In the genomic region with DNA sequence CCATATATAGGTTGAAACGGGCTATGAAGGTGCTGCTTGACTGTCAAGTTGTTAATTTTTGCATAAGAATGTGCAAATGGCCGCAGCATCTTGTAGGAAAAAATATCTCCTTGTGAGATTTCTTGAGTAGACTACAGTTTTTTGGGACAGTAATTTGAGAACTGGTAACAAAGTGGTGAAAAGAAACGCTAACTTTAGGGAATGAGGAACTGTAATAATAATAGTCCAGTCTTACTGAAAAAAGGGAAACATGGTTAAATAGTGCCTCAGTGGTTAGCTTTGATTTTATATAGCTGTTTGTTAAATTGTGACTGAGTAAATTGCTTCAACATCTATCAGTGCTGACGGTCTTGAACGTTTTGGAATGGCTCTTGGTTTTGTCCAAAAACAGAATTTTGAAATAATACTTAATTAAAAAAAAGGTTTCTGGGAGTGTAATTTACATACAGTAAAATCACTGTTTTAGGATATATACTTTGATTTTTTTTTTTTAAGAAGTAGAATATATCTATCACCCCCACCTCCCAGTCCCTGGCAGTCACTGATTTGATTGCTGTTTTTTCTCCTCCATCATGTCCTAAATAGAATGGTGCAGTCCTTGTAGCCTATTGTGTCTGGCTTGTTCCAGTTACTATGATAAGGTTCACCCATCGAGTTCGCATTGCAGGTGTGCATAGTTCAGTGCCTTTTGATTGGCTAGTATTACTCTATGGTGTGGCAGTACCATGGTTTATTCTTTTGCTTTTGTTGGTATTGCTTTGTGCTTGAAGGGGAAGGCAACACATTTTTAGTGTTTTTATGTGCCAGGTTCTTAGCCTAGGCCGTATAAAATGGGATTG, we compare ENCODE assay signal across 8 cellular contexts. TPM values are rescaled to one million over a fixed set of nuclear protein-coding genes. Genes with fewer than 3 reads are reported as not detected.
DNase-seq lines count a peak whose midpoint lies in the region; TF ChIP-seq lines count a peak whose summit lies in the region.

No MANE protein-coding gene starts in this region.

- peaks cover 23% of the 10 kb centered on the region for H3K36me3 Mint-ChIP-seq in progenitor cell of endocrine pancreas (ENCODE audit: insufficient read depth)

- TF ChIP-seq CTCF in GM12865 (IDR thresholded peaks at IDR 0.05; ENCODE audit: insufficient read depth, low read depth, low read length, missing control alignments) (no peak), esophagus squamous epithelium (IDR thresholded peaks at IDR 0.05) (no peak), progenitor cell of endocrine pancreas (IDR thresholded peaks at IDR 0.05; ENCODE audit: unreplicated experiment) (no peak)

- H3K4me1 ChIP-seq in esophagus squamous epithelium: peaks cover 41 to 75% (median 65%) of the 10 kb centered on the region in 3 donors

- no peaks in the 10 kb centered on the region for H3K9me3 ChIP-seq in esophagus squamous epithelium

- DNase-seq in GM12865 (ENCODE audit: low read depth): no peak
- DNase-seq in RPMI8226: peak; percentile 21
- no peak for DNase-seq in esophagus squamous epithelium (lab: John Stamatoyannopoulos, UW)
- DNase-seq in progenitor cell of endocrine pancreas (ENCODE audit: low spot score, unreplicated experiment): no peak
- no peak for DNase-seq in DMS 273 treated with DMSO at 0.1 percent for 48 hours (lab: John Stamatoyannopoulos, UW)
- DNase-seq in GM03348 (ENCODE audit: low spot score): no peak
- no peak for DNase-seq in DMS114 treated with DMSO at 0.1 percent for 48 hours (lab: John Stamatoyannopoulos, UW; ENCODE audit: unreplicated experiment)
- DNase-seq in DMS79 (lab: John Stamatoyannopoulos, UW): no peak

- intact Hi-C loops in esophagus squamous epithelium (cut with DNase I): no loop called here

- no peaks in the 10 kb centered on the region for H3K27me3 ChIP-seq in esophagus squamous epithelium

- 18 to 20% methylated on average over 8 of the region's 8 CpGs for WGBS in esophagus squamous epithelium, 2 donors

- peak overlapping the region; percentile 99 for H3K4me3 Mint-ChIP-seq in progenitor cell of endocrine pancreas (ENCODE audit: low read depth)

- H3K27ac Mint-ChIP-seq in progenitor cell of endocrine pancreas: peak overlapping the region; percentile 100

- H3K36me3 ChIP-seq in esophagus squamous epithelium: peaks cover 0 to 37% (median 3%) of the 10 kb centered on the region in 3 donors

- H3K4me3 ChIP-seq in GM12865 (ENCODE audit: low read depth, low read length) (peak overlapping the region; percentile 67), esophagus squamous epithelium (peak overlapping the region; percentile 77 to 98 (median 91))

- TF ChIP-seq POLR2A in esophagus squamous epithelium (IDR thresholded peaks at IDR 0.05): no peak

- H3K27me3 Mint-ChIP-seq in progenitor cell of endocrine pancreas: no peaks in the 10 kb centered on the region

- H3K9me3 Mint-ChIP-seq in progenitor cell of endocrine pancreas (ENCODE audit: low read depth): no peaks in the 10 kb centered on the region

- peak overlapping the region in 2 of 4 donors; percentile 100 for H3K27ac ChIP-seq in esophagus squamous epithelium

- peaks cover 42% of the 10 kb centered on the region for H3K4me1 Mint-ChIP-seq in progenitor cell of endocrine pancreas (ENCODE audit: low read depth)

RNA-seq across cellular contexts. Expression of a gene that starts 2.8 kb away (rescaled TPM):
- total RNA-seq in esophagus squamous epithelium (10 to 100 TPM; 37.8 to 59.8 (median 47.0) TPM), progenitor cell of endocrine pancreas (77.6 and 79.7 TPM in 2 replicates)
